ENCODE assay signal across 6 cellular contexts in genomic region chr5:177498013-177498847, GRCh38. TPM values are rescaled to one million over a fixed set of nuclear protein-coding genes. Genes with fewer than 3 reads are reported as not detected.
DNase-seq lines count a peak whose midpoint lies in the region; TF ChIP-seq lines count a peak whose summit lies in the region.

No MANE protein-coding gene starts in this region.

- DNase-seq in GM12865 (ENCODE audit: low read depth) (peak; percentile 44), SJCRH30 (no peak), cerebellum (ENCODE audit: low spot score) (no peak), A172 (ENCODE audit: low spot score) (no peak), hypothalamus (lab: John Stamatoyannopoulos, UW) (no peak)

- no peaks in the 10 kb centered on the region for H3K9me3 ChIP-seq in SJCRH30 (replicated peaks)

- peak overlapping the region; percentile 82 for H3K4me3 ChIP-seq in GM12865 (ENCODE audit: low read depth, low read length)
- H3K4me3 ChIP-seq in SJCRH30 = peak overlapping the region; percentile 76
- peak overlapping the region; percentile 35 for H3K4me3 ChIP-seq in iPS-11a (ENCODE audit: low read depth, low read length)

- H3K27ac ChIP-seq in SJCRH30 = no peak overlapping the region

- H3K36me3 ChIP-seq in SJCRH30 = peaks cover 4% of the 10 kb centered on the region

- no peak for TF ChIP-seq CTCF in GM12865 (IDR thresholded peaks at IDR 0.05; ENCODE audit: insufficient read depth, low read depth, low read length, missing control alignments)

- H3K4me1 ChIP-seq in SJCRH30 = peaks cover 37% of the 10 kb centered on the region

- H3K27me3 ChIP-seq in SJCRH30 = no peaks in the 10 kb centered on the region

RNA-seq across cellular contexts. Expression of gene PDLIM7, which starts 0.8 kb away (rescaled TPM):
- 58.4 and 68.5 TPM in 2 replicates for total RNA-seq in SJCRH30 (2014; rRNA removed; shearing (Covaris generic))
- total RNA-seq in cerebellum = 10.4 TPM
- 189 and 215 TPM in 2 replicates for total RNA-seq in A172 (2014; rRNA removed; shearing (Covaris generic))

RNA-seq across cellular contexts. Expression of gene DOK3, which starts 11.4 kb away (rescaled TPM):
- 3.0 and 6.2 TPM in 2 replicates for total RNA-seq in SJCRH30 (2014; rRNA removed; shearing (Covaris generic))
- total RNA-seq in cerebellum = 6.4 TPM
- 0.19 and 1.7 TPM in 2 replicates for total RNA-seq in A172 (2014; rRNA removed; shearing (Covaris generic))

RNA-seq across cellular contexts. Expression of gene DDX41, which starts 18.5 kb away (rescaled TPM):
- 68.5 and 76.8 TPM in 2 replicates for total RNA-seq in SJCRH30 (2014; rRNA removed; shearing (Covaris generic))
- 50.5 TPM for total RNA-seq in cerebellum
- total RNA-seq in A172 (2014; rRNA removed; shearing (Covaris generic)) = 153 and 154 TPM in 2 replicates

RNA-seq across cellular contexts. Expression of gene DBN1, which starts 24.8 kb away (rescaled TPM):
- 239 and 265 TPM in 2 replicates for total RNA-seq in SJCRH30 (2014; rRNA removed; shearing (Covaris generic))
- total RNA-seq in cerebellum = 139 TPM
- total RNA-seq in A172 (2014; rRNA removed; shearing (Covaris generic)) = 343 and 354 TPM in 2 replicates

RNA-seq across cellular contexts. Expression of gene PRR7, which starts 51.6 kb away (rescaled TPM):
- 6.4 TPM in 2 replicates for total RNA-seq in SJCRH30 (2014; rRNA removed; shearing (Covaris generic))
- total RNA-seq in cerebellum = 5.9 TPM
- total RNA-seq in A172 (2014; rRNA removed; shearing (Covaris generic)) = 58.8 and 72.4 TPM in 2 replicates
